ENCODE assay signal across 16 cellular contexts in genomic region chr6:487956-488355, GRCh38.
A peak's percentile ranks its signal among the peaks of the same experiment; 100 is the strongest.
DNase-seq lines count a peak whose midpoint lies in the region; ATAC-seq and TF ChIP-seq lines count a peak whose summit lies in the region.
"Had no signal": no experiment of that assay in that cellular context is flagged by ENCODE, and none has a peak within 500 bp of the region (broad histone marks: within the 10 kb centered on the region; RNA-seq: fewer than 3 reads in every experiment).

No MANE protein-coding gene starts in this region.

- no peak for TF ChIP-seq CTCF in glutamatergic neuron (IDR thresholded peaks at IDR 0.05; ENCODE audit: partially characterized antibody, unreplicated experiment)

- H3K27me3 Mint-ChIP-seq in activated T-cell treated with anti-CD3 and anti-CD28 coated beads, Interleukin-2, amount 50 U/mL, for 4 hours (ENCODE audit: low read depth), result no peaks in the 10 kb centered on the region
- no peaks in the 10 kb centered on the region for H3K27me3 Mint-ChIP-seq in activated T-helper 1 cell treated with anti-CD3 and anti-CD28 coated beads, Interleukin-12 subunit alpha, Interleukin-12 subunit beta, Interleukin-2, Interleukin-4 antibody, amounts not matched to agents 30 ng/mL and 10 ng/mL and 1 ng/mL, durations not matched to agents 14 hours and 24 hours and 36 hours (ENCODE audit: insufficient read depth)
- no peaks in the 10 kb centered on the region for H3K27me3 Mint-ChIP-seq in glutamatergic neuron (ENCODE audit: unreplicated experiment)
- no peaks in the 10 kb centered on the region for H3K27me3 Mint-ChIP-seq in stimulated activated naive B cell treated with anti-CD40 and anti-IgM and Interleukin-4, amounts not matched to agents 10 μg/mL and 1 μg/mL and 100 μg/mL, for 72 hours
- H3K27me3 Mint-ChIP-seq: dendritic cell treated with granulocyte-macrophage colony-stimulating factor and Interleukin-4, amounts not matched to agents 40 ng/mL and 50 ng/mL, for 4 days had no signal

- H3K36me3 Mint-ChIP-seq in activated T-cell treated with anti-CD3 and anti-CD28 coated beads, Interleukin-2, amount 50 U/mL, for 4 hours (ENCODE audit: insufficient read depth), result peaks cover 31% of the 10 kb centered on the region
- peaks cover 44% of the 10 kb centered on the region for H3K36me3 Mint-ChIP-seq in activated T-helper 1 cell treated with anti-CD3 and anti-CD28 coated beads, Interleukin-12 subunit alpha, Interleukin-12 subunit beta, Interleukin-2, Interleukin-4 antibody, amounts not matched to agents 30 ng/mL and 10 ng/mL and 1 ng/mL, durations not matched to agents 14 hours and 24 hours and 36 hours (ENCODE audit: low read depth)
- peaks cover 26% of the 10 kb centered on the region for H3K36me3 Mint-ChIP-seq in glutamatergic neuron (ENCODE audit: unreplicated experiment)
- H3K36me3 Mint-ChIP-seq in stimulated activated naive B cell treated with anti-CD40 and anti-IgM and Interleukin-4, amounts not matched to agents 10 μg/mL and 1 μg/mL and 100 μg/mL, for 72 hours, result peaks cover 18 to 58% of the 10 kb centered on the region in 2 donors

- H3K27ac Mint-ChIP-seq in activated T-helper 1 cell treated with anti-CD3 and anti-CD28 coated beads, Interleukin-12 subunit alpha, Interleukin-12 subunit beta, Interleukin-2, Interleukin-4 antibody, amounts not matched to agents 30 ng/mL and 10 ng/mL and 1 ng/mL, durations not matched to agents 14 hours and 24 hours and 36 hours, result no peak overlapping the region
- no peak overlapping the region for H3K27ac Mint-ChIP-seq in glutamatergic neuron (ENCODE audit: unreplicated experiment)
- no peak overlapping the region for H3K27ac Mint-ChIP-seq in stimulated activated naive B cell treated with anti-CD40 and anti-IgM and Interleukin-4, amounts not matched to agents 10 μg/mL and 1 μg/mL and 100 μg/mL, for 72 hours
- H3K27ac Mint-ChIP-seq: dendritic cell treated with granulocyte-macrophage colony-stimulating factor and Interleukin-4, amounts not matched to agents 40 ng/mL and 50 ng/mL, for 4 days; T-helper 1 cell treated with Interleukin-12 subunit alpha and Interleukin-12 subunit beta and Interleukin-4 antibody, amounts not matched to agents 30 μg/mL and 1 μg/mL, for 36 hours had no signal

- no peak for ATAC-seq in activated T-cell treated with anti-CD3 and anti-CD28 coated beads, Interleukin-2, amount 50 U/mL, for 4 hours
- ATAC-seq in stimulated activated naive B cell treated with anti-CD40 and anti-IgM and Interleukin-4, amounts not matched to agents 10 μg/mL and 1 μg/mL and 100 μg/mL, for 72 hours (replicated peaks), result peak; percentile 56 to 73
- ATAC-seq in HG03342 (IDR thresholded peaks at IDR 0.05; ENCODE audit: unreplicated experiment), result no peak
- no peak for ATAC-seq in HG02938 (IDR thresholded peaks at IDR 0.05; ENCODE audit: unreplicated experiment)
- no peak for ATAC-seq in GM19467 (IDR thresholded peaks at IDR 0.05; ENCODE audit: unreplicated experiment)
- ATAC-seq: Panc1 had no signal

- no peaks in the 10 kb centered on the region for H3K9me3 Mint-ChIP-seq in activated T-cell treated with anti-CD3 and anti-CD28 coated beads, Interleukin-2, amount 50 U/mL, for 4 hours
- no peaks in the 10 kb centered on the region for H3K9me3 Mint-ChIP-seq in activated T-helper 1 cell treated with anti-CD3 and anti-CD28 coated beads, Interleukin-12 subunit alpha, Interleukin-12 subunit beta, Interleukin-2, Interleukin-4 antibody, amounts not matched to agents 30 ng/mL and 10 ng/mL and 1 ng/mL, durations not matched to agents 14 hours and 24 hours and 36 hours
- H3K9me3 Mint-ChIP-seq in glutamatergic neuron (ENCODE audit: unreplicated experiment), result no peaks in the 10 kb centered on the region
- H3K9me3 Mint-ChIP-seq in stimulated activated naive B cell treated with anti-CD40 and anti-IgM and Interleukin-4, amounts not matched to agents 10 μg/mL and 1 μg/mL and 100 μg/mL, for 72 hours, result peaks cover 0 to 4% of the 10 kb centered on the region in 2 donors
- H3K9me3 Mint-ChIP-seq: dendritic cell treated with granulocyte-macrophage colony-stimulating factor and Interleukin-4, amounts not matched to agents 40 ng/mL and 50 ng/mL, for 4 days; T-helper 1 cell treated with Interleukin-12 subunit alpha and Interleukin-12 subunit beta and Interleukin-4 antibody, amounts not matched to agents 30 μg/mL and 1 μg/mL, for 36 hours had no signal

- peak overlapping the region; percentile 16 for H3K4me3 Mint-ChIP-seq in activated T-cell treated with anti-CD3 and anti-CD28 coated beads, Interleukin-2, amount 50 U/mL, for 4 hours
- H3K4me3 Mint-ChIP-seq in activated T-helper 1 cell treated with anti-CD3 and anti-CD28 coated beads, Interleukin-12 subunit alpha, Interleukin-12 subunit beta, Interleukin-2, Interleukin-4 antibody, amounts not matched to agents 30 ng/mL and 10 ng/mL and 1 ng/mL, durations not matched to agents 14 hours and 24 hours and 36 hours, result peak overlapping the region; percentile 39
- H3K4me3 Mint-ChIP-seq in glutamatergic neuron (ENCODE audit: unreplicated experiment), result no peak overlapping the region
- peak overlapping the region in 1 of 2 donors; percentile 43 for H3K4me3 Mint-ChIP-seq in stimulated activated naive B cell treated with anti-CD40 and anti-IgM and Interleukin-4, amounts not matched to agents 10 μg/mL and 1 μg/mL and 100 μg/mL, for 72 hours
- H3K4me3 Mint-ChIP-seq: dendritic cell treated with granulocyte-macrophage colony-stimulating factor and Interleukin-4, amounts not matched to agents 40 ng/mL and 50 ng/mL, for 4 days; T-helper 1 cell treated with Interleukin-12 subunit alpha and Interleukin-12 subunit beta and Interleukin-4 antibody, amounts not matched to agents 30 μg/mL and 1 μg/mL, for 36 hours had no signal

- DNase-seq in activated T-cell treated with anti-CD3 and anti-CD28 coated beads, Interleukin-2, amount 50 U/mL, for 4 hours, result no peak
- no peak for DNase-seq in activated T-cell treated with anti-CD3 and anti-CD28 coated beads, Interleukin-2, amount 50 U/mL, for 1 hour
- no peak for DNase-seq in activated T-helper 1 cell treated with anti-CD3 and anti-CD28 coated beads, Interleukin-12 subunit alpha, Interleukin-12 subunit beta, Interleukin-2, Interleukin-4 antibody, amounts not matched to agents 30 ng/mL and 10 ng/mL and 1 ng/mL, durations not matched to agents 14 hours and 24 hours and 36 hours (ENCODE audit: low spot score)
- DNase-seq in glutamatergic neuron, result peak; percentile 67
- DNase-seq in stimulated activated naive B cell treated with anti-CD40 and anti-IgM and Interleukin-4, amounts not matched to agents 10 μg/mL and 1 μg/mL and 100 μg/mL, for 72 hours, result peak; percentile 39
- DNase-seq: IMR-90, NCI-H1417, NCI-H524 treated with DMSO at 0.1 percent for 48 hours, ovary, trophoblast cell had no signal

- intact Hi-C loops in activated T-helper 1 cell treated with anti-CD3 and anti-CD28 coated beads, Interleukin-12 subunit alpha, Interleukin-12 subunit beta, Interleukin-2, Interleukin-4 antibody, amounts not matched to agents 30 ng/mL and 10 ng/mL and 1 ng/mL, durations not matched to agents 14 hours and 24 hours and 36 hours (cut with micrococcal nuclease), result no loop called here

- peaks cover 77% of the 10 kb centered on the region for H3K4me1 Mint-ChIP-seq in activated T-cell treated with anti-CD3 and anti-CD28 coated beads, Interleukin-2, amount 50 U/mL, for 4 hours (ENCODE audit: low read depth)
- peaks cover 80% of the 10 kb centered on the region for H3K4me1 Mint-ChIP-seq in activated T-helper 1 cell treated with anti-CD3 and anti-CD28 coated beads, Interleukin-12 subunit alpha, Interleukin-12 subunit beta, Interleukin-2, Interleukin-4 antibody, amounts not matched to agents 30 ng/mL and 10 ng/mL and 1 ng/mL, durations not matched to agents 14 hours and 24 hours and 36 hours (ENCODE audit: low read depth)
- H3K4me1 Mint-ChIP-seq in glutamatergic neuron (ENCODE audit: low read depth, unreplicated experiment), result peaks cover 7% of the 10 kb centered on the region
- H3K4me1 Mint-ChIP-seq in stimulated activated naive B cell treated with anti-CD40 and anti-IgM and Interleukin-4, amounts not matched to agents 10 μg/mL and 1 μg/mL and 100 μg/mL, for 72 hours, result peaks cover 36 to 73% of the 10 kb centered on the region in 2 donors

Comparison
In these comparisons a context has a peak if more than half of its experiments do, and no peak if none do; other contexts are left out.
1. ATAC-seq: peak in stimulated activated naive B cell treated with anti-CD40 and anti-IgM and Interleukin-4, amounts not matched to agents 10 μg/mL and 1 μg/mL and 100 μg/mL, for 72 hours (2 of 2); none in activated T-cell treated with anti-CD3 and anti-CD28 coated beads, Interleukin-2, amount 50 U/mL, for 4 hours (0 of 2), HG03342 (single experiment), HG02938 (single experiment) and GM19467 (single experiment).
2. DNase-seq: peak in glutamatergic neuron (single experiment) and stimulated activated naive B cell treated with anti-CD40 and anti-IgM and Interleukin-4, amounts not matched to agents 10 μg/mL and 1 μg/mL and 100 μg/mL, for 72 hours (single experiment); none in activated T-cell treated with anti-CD3 and anti-CD28 coated beads, Interleukin-2, amount 50 U/mL, for 4 hours (single experiment), activated T-cell treated with anti-CD3 and anti-CD28 coated beads, Interleukin-2, amount 50 U/mL, for 1 hour (single experiment) and activated T-helper 1 cell treated with anti-CD3 and anti-CD28 coated beads, Interleukin-12 subunit alpha, Interleukin-12 subunit beta, Interleukin-2, Interleukin-4 antibody, amounts not matched to agents 30 ng/mL and 10 ng/mL and 1 ng/mL, durations not matched to agents 14 hours and 24 hours and 36 hours (single experiment).